Comparison of ENCODE assay signal across 26 cellular contexts in genomic region chrX:152028611-152029010, GRCh38.
"Had no signal": no experiment of that assay in that cellular context is flagged by ENCODE, and none has a peak within 500 bp of the region (broad histone marks: within the 10 kb centered on the region; RNA-seq: fewer than 3 reads in every experiment).

No MANE protein-coding gene starts in this region.

- FAIRE-seq: endometrium, islet of Langerhans, keratinocyte had no signal

- ATAC-seq: effector memory CD8-positive, alpha-beta T cell; esophagus mucosa; gastrocnemius medialis; heart right ventricle; left cardiac atrium; left lung; left ventricle myocardium superior; lower lobe of right lung had no signal

- H3K27me3 Mint-ChIP-seq: dendritic cell treated with granulocyte-macrophage colony-stimulating factor and Interleukin-4, amounts not matched to agents 40 ng/mL and 50 ng/mL, for 4 days; effector memory CD8-positive, alpha-beta T cell had no signal

- H3K4me3 ChIP-seq: colonic mucosa, esophagus squamous epithelium, gastrocnemius medialis, heart right ventricle, left lung, lower lobe of right lung had no signal

- H3K27me3 ChIP-seq: colonic mucosa, esophagus squamous epithelium, gastrocnemius medialis, heart right ventricle, left lung had no signal

- H3K4me3 Mint-ChIP-seq: dendritic cell treated with granulocyte-macrophage colony-stimulating factor and Interleukin-4, amounts not matched to agents 40 ng/mL and 50 ng/mL, for 4 days; effector memory CD8-positive, alpha-beta T cell; endodermal cell had no signal

- H3K9me3 Mint-ChIP-seq: dendritic cell treated with granulocyte-macrophage colony-stimulating factor and Interleukin-4, amounts not matched to agents 40 ng/mL and 50 ng/mL, for 4 days had no signal

- H3K4me1 ChIP-seq: colonic mucosa, esophagus squamous epithelium, gastrocnemius medialis, heart right ventricle, left lung, lower lobe of right lung had no signal

- H3K4me1 Mint-ChIP-seq: endodermal cell had no signal

- H3K27ac Mint-ChIP-seq: dendritic cell treated with granulocyte-macrophage colony-stimulating factor and Interleukin-4, amounts not matched to agents 40 ng/mL and 50 ng/mL, for 4 days; effector memory CD8-positive, alpha-beta T cell; endodermal cell had no signal

- DNase-seq: colonic mucosa; cortex of kidney; effector CD8-positive, alpha-beta T cell; effector memory CD8-positive, alpha-beta T cell; endodermal cell; erythroblast; esophagus squamous epithelium; foreskin fibroblast; foreskin melanocyte; gastrocnemius medialis; glutamatergic neuron; head of caudate nucleus; heart right ventricle; hippocampal formation; left cardiac atrium; left lung; left ventricle myocardium superior; lower lobe of right lung; mesenchymal stem cell; midbrain had no signal

- H3K9me3 ChIP-seq: colonic mucosa, esophagus squamous epithelium, gastrocnemius medialis, heart right ventricle, left lung, lower lobe of right lung had no signal

- H3K27ac ChIP-seq: colonic mucosa, epithelial cell of prostate, esophagus squamous epithelium, gastrocnemius medialis, heart right ventricle, left lung, lower lobe of right lung had no signal

- H3K36me3 ChIP-seq: colonic mucosa, esophagus squamous epithelium, gastrocnemius medialis, heart right ventricle, left lung, lower lobe of right lung had no signal
